Comparison of ENCODE assay signal across 1 cellular context in genomic region chr1:97603218-97603617, GRCh38.
TF ChIP-seq lines count a peak whose summit lies in the region.

No MANE protein-coding gene starts in this region.

TF ChIP-seq in IMR-90, 13 proteins besides CTCF, POLR2A, EP300 and RAD21 (continued from another document):
- TF ChIP-seq SMC3 (IDR thresholded peaks at IDR 0.05; ENCODE audit: low read depth, low read length) (no peak), FOS (IDR thresholded peaks at IDR 0.05; ENCODE audit: low read depth, low read length) (no peak), CEBPB (IDR thresholded peaks at IDR 0.05; ENCODE audit: low read depth, low read length) (no peak), ELK1 (IDR thresholded peaks at IDR 0.05; ENCODE audit: borderline replicate concordance, low read depth, low read length) (no peak), RCOR1 (IDR thresholded peaks at IDR 0.05; ENCODE audit: insufficient replicate concordance, low read length) (no peak)
